In genomic region chr1:40664167-40664537, GRCh38 we compare ENCODE assay signal across 11 cellular contexts. TPM values are rescaled to one million over a fixed set of nuclear protein-coding genes. Genes with fewer than 3 reads are reported as not detected.
DNase-seq lines count a peak whose midpoint lies in the region; ATAC-seq, FAIRE-seq and TF ChIP-seq lines count a peak whose summit lies in the region.
"Had no signal": no experiment of that assay in that cellular context is flagged by ENCODE, and none has a peak within 500 bp of the region (broad histone marks: within the 10 kb centered on the region; RNA-seq: fewer than 3 reads in every experiment).

No MANE protein-coding gene starts in this region.

- CTCF ChIA-PET in activated naive CD4-positive, alpha-beta T cell treated with anti-CD3 and anti-CD28 coated beads, Interleukin-2, amount 10 ng/mL, durations not matched to agents 7 days and 5 days (lab: Charles Lee), result no interaction called here

- TF ChIP-seq POLR2A in GM12892 (IDR thresholded peaks at IDR 0.05; ENCODE audit: low read depth, low read length) (no peak), H54 (IDR thresholded peaks at IDR 0.05; ENCODE audit: low read depth, low read length) (no peak)

- peak overlapping the region in 1 of 2 donors; percentile 91 for H3K27ac ChIP-seq in coronary artery
- H3K27ac ChIP-seq: C4-2B had no signal

- ATAC-seq in stimulated activated memory B cell treated with anti-CD40 and anti-IgM and Interleukin-4, amounts not matched to agents 10 μg/mL and 1 μg/mL and 100 μg/mL, for 72 hours, result no peak
- ATAC-seq: PC-3 had no signal

- no peak for TF ChIP-seq CTCF in coronary artery (IDR thresholded peaks at IDR 0.05)

- peaks cover 18% of the 10 kb centered on the region for H3K27me3 Mint-ChIP-seq in activated naive CD4-positive, alpha-beta T cell treated with anti-CD3 and anti-CD28 coated beads, Interleukin-2, amount 10 ng/mL, durations not matched to agents 7 days and 5 days
- H3K27me3 Mint-ChIP-seq in stimulated activated memory B cell treated with anti-CD40 and anti-IgM and Interleukin-4, amounts not matched to agents 10 μg/mL and 1 μg/mL and 100 μg/mL, for 72 hours, result no peaks in the 10 kb centered on the region

- H3K4me3 Mint-ChIP-seq in activated naive CD4-positive, alpha-beta T cell treated with anti-CD3 and anti-CD28 coated beads, Interleukin-2, amount 10 ng/mL, durations not matched to agents 7 days and 5 days, result peak overlapping the region; percentile 72
- H3K4me3 Mint-ChIP-seq in stimulated activated memory B cell treated with anti-CD40 and anti-IgM and Interleukin-4, amounts not matched to agents 10 μg/mL and 1 μg/mL and 100 μg/mL, for 72 hours, result peak overlapping the region; percentile 71

- FAIRE-seq in GM12892 (lab: Jason Lieb, UNC), result no peak
- FAIRE-seq in H54 (lab: Jason Lieb, UNC), result no peak

- no peaks in the 10 kb centered on the region for H3K36me3 Mint-ChIP-seq in activated naive CD4-positive, alpha-beta T cell treated with anti-CD3 and anti-CD28 coated beads, Interleukin-2, amount 10 ng/mL, durations not matched to agents 7 days and 5 days
- no peaks in the 10 kb centered on the region for H3K36me3 Mint-ChIP-seq in stimulated activated memory B cell treated with anti-CD40 and anti-IgM and Interleukin-4, amounts not matched to agents 10 μg/mL and 1 μg/mL and 100 μg/mL, for 72 hours

- H3K4me1 Mint-ChIP-seq in activated naive CD4-positive, alpha-beta T cell treated with anti-CD3 and anti-CD28 coated beads, Interleukin-2, amount 10 ng/mL, durations not matched to agents 7 days and 5 days, result peaks cover 21% of the 10 kb centered on the region
- peaks cover 31% of the 10 kb centered on the region for H3K4me1 Mint-ChIP-seq in stimulated activated memory B cell treated with anti-CD40 and anti-IgM and Interleukin-4, amounts not matched to agents 10 μg/mL and 1 μg/mL and 100 μg/mL, for 72 hours

- H3K4me3 ChIP-seq in coronary artery, result peak overlapping the region; percentile 97

- no peaks in the 10 kb centered on the region for H3K9me3 Mint-ChIP-seq in activated naive CD4-positive, alpha-beta T cell treated with anti-CD3 and anti-CD28 coated beads, Interleukin-2, amount 10 ng/mL, durations not matched to agents 7 days and 5 days
- H3K9me3 Mint-ChIP-seq in stimulated activated memory B cell treated with anti-CD40 and anti-IgM and Interleukin-4, amounts not matched to agents 10 μg/mL and 1 μg/mL and 100 μg/mL, for 72 hours, result no peaks in the 10 kb centered on the region

- no peak for DNase-seq in activated naive CD4-positive, alpha-beta T cell treated with anti-CD3 and anti-CD28 coated beads, Interleukin-2, amount 10 ng/mL, durations not matched to agents 7 days and 5 days
- DNase-seq in activated naive CD4-positive, alpha-beta T cell treated with anti-CD3 and anti-CD28 coated beads, Interleukin-2, amount 50 U/mL, for 16 hours, result no peak
- peak; percentile 2 for DNase-seq in NCI-H446 treated with DMSO at 0.1 percent for 48 hours (lab: John Stamatoyannopoulos, UW)
- DNase-seq in coronary artery (ENCODE audit: low spot score), result no peak
- DNase-seq in GM12892 (ENCODE audit: insufficient read length), result no peak
- DNase-seq in mucosa of gallbladder (ENCODE audit: low spot score), result no peak
- no peak for DNase-seq in H54 (ENCODE audit: insufficient read length, low spot score)
- DNase-seq: activated effector memory CD4-positive, alpha-beta T cell treated with Interleukin-2 at 50 U/mL for 16 hours; PC-3 had no signal

- no peak overlapping the region for H3K27ac Mint-ChIP-seq in activated naive CD4-positive, alpha-beta T cell treated with anti-CD3 and anti-CD28 coated beads, Interleukin-2, amount 10 ng/mL, durations not matched to agents 7 days and 5 days
- H3K27ac Mint-ChIP-seq in stimulated activated memory B cell treated with anti-CD40 and anti-IgM and Interleukin-4, amounts not matched to agents 10 μg/mL and 1 μg/mL and 100 μg/mL, for 72 hours, result no peak overlapping the region

RNA-seq across cellular contexts. Expression of gene RIMS3, which starts 1.3 kb away (rescaled TPM):
- polyA plus RNA-seq in GM12892 (2012; ENCODE audit: missing spikeins), result 0.21 TPM
- total RNA-seq in mucosa of gallbladder, result 4.2 TPM

RNA-seq across cellular contexts. Expression of gene NFYC, which starts 27.4 kb away (rescaled TPM):
- polyA plus RNA-seq in GM12892 (2012; ENCODE audit: missing spikeins), result 34.7 TPM
- 57.0 TPM for total RNA-seq in mucosa of gallbladder
